In genomic region chr17:39402279-39402889, GRCh38 we compare ENCODE assay signal across 1 cellular context.
TF ChIP-seq lines count a peak whose summit lies in the region.

No MANE protein-coding gene starts in this region.

TF ChIP-seq in HepG2, 621 proteins besides CTCF, POLR2A, EP300 and RAD21 (continued from another document and continues in another):
- 0 out of 2 replicates have a peak, but pooled peaks have one; percentile 35 for TF ChIP-seq ZHX2 (IDR thresholded peaks at IDR 0.05; ENCODE audit: low read depth)
- no peak for TF ChIP-seq ZHX2 (CRISPR knock-in tag; IDR thresholded peaks at IDR 0.05; ENCODE audit: borderline replicate concordance)
- TF ChIP-seq AFF4 (CRISPR knock-in tag; IDR thresholded peaks at IDR 0.05) = no peak
- TF ChIP-seq FOXC1 (CRISPR knock-in tag; IDR thresholded peaks at IDR 0.05; ENCODE audit: borderline replicate concordance) = no peak
- TF ChIP-seq ZNF280D (CRISPR knock-in tag; IDR thresholded peaks at IDR 0.05) = 0 out of 2 replicates have a peak, but pooled peaks have one; percentile 56
- peak; percentile 39; the same call in 1 of the 2 replicates for TF ChIP-seq NCOR1 (IDR thresholded peaks at IDR 0.05; ENCODE audit: borderline replicate concordance, low read length)
- TF ChIP-seq ZZZ3 (CRISPR knock-in tag; IDR thresholded peaks at IDR 0.05; ENCODE audit: borderline replicate concordance) = no peak; the same call in 1 of the 2 replicates
- TF ChIP-seq TAF1 (CRISPR knock-in tag; IDR thresholded peaks at IDR 0.05) = no peak
- no peak for TF ChIP-seq NR1H2 (CRISPR knock-in tag; IDR thresholded peaks at IDR 0.05; ENCODE audit: borderline replicate concordance, low read depth)
- no peak for TF ChIP-seq ZNF143 (CRISPR knock-in tag; IDR thresholded peaks at IDR 0.05)
- TF ChIP-seq SIX1 (CRISPR knock-in tag; IDR thresholded peaks at IDR 0.05; ENCODE audit: borderline replicate concordance) = 0 out of 2 replicates have a peak, but pooled peaks have one; percentile 18
- TF ChIP-seq RARG (CRISPR knock-in tag; IDR thresholded peaks at IDR 0.05; ENCODE audit: low read depth) = no peak
- no peak for TF ChIP-seq ZNF883 (CRISPR knock-in tag; IDR thresholded peaks at IDR 0.05; ENCODE audit: not compliant biosample characterization)
- no peak for TF ChIP-seq ZNF276 (CRISPR knock-in tag; IDR thresholded peaks at IDR 0.05; ENCODE audit: low read depth)
- TF ChIP-seq FOXM1 (CRISPR knock-in tag; IDR thresholded peaks at IDR 0.05) = no peak
- TF ChIP-seq SKIL (CRISPR knock-in tag; IDR thresholded peaks at IDR 0.05; ENCODE audit: borderline replicate concordance) = no peak
- TF ChIP-seq ZNF407 (CRISPR knock-in tag; IDR thresholded peaks at IDR 0.05; ENCODE audit: not compliant biosample characterization) = no peak
- no peak for TF ChIP-seq ZNF550 (CRISPR knock-in tag; IDR thresholded peaks at IDR 0.05; ENCODE audit: borderline replicate concordance)
- no peak for TF ChIP-seq ZBTB2 (CRISPR knock-in tag; IDR thresholded peaks at IDR 0.05; ENCODE audit: low read depth)
- TF ChIP-seq ZNF724P (CRISPR knock-in tag; IDR thresholded peaks at IDR 0.05; ENCODE audit: borderline replicate concordance) = 0 out of 2 replicates have a peak, but pooled peaks have one; percentile 54
